Comparison of ENCODE assay signal across 2 cellular contexts in the genomic region with DNA sequence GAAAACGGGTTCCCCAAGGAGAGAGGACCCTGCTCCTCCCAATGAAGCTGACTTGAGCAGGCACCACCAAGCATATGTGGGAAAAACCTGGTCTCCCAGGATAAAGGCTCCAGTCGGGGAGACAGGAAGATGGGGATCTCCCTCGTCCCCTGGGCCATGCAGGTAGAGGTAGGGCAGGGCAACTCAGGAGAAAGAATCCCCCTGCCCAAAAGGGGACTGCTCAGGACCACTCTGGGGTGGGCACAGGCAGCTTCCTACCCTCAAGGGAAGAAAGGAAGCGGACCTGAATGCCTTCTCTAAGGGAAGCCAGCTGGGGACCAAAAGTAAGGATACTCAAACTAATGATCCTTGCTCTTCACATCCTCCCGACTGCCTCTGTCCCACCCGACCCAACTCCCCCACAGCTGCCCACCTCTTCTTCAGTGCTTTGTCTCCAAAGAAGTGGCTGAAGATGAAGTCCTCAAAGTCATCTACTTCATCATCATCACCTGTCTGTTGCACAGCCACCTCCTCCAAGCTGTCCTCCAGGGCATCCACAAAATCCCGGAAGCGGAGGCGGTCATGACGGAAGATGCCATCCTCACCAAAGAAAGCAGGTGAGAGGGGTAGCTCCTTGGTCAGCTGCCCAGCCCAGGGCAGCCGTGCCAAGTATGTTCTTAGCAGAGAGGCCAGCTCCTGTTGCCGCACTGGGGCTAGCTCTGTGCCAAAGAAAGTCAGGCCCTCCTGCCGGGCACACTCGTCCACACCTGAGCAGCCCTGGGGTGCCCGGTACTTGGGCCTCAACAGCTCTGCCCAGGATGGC.
TF ChIP-seq lines count a peak whose summit lies in the region.

No MANE protein-coding gene starts in this region.

TF ChIP-seq in HCT116, 20 proteins besides CTCF, POLR2A, EP300 and RAD21:
- TF ChIP-seq, protein P1, sequence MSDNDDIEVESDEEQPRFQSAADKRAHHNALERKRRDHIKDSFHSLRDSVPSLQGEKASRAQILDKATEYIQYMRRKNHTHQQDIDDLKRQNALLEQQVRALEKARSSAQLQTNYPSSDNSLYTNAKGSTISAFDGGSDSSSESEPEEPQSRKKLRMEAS (IDR thresholded peaks at IDR 0.05): no peak
- TF ChIP-seq SRF (IDR thresholded peaks at IDR 0.05; ENCODE audit: low read depth) (no peak), CBX3 (IDR thresholded peaks at IDR 0.05; ENCODE audit: low read depth) (no peak), JUND (IDR thresholded peaks at IDR 0.05) (no peak), EGR1 (IDR thresholded peaks at IDR 0.05; ENCODE audit: low read depth) (no peak), POLR2AphosphoS5 (IDR thresholded peaks at IDR 0.05; ENCODE audit: low read depth, low read length) (no peak), TCF7L2 (IDR thresholded peaks at IDR 0.05; ENCODE audit: borderline replicate concordance, extremely low read depth, insufficient read depth, insufficient read length) (no peak), ZFX (IDR thresholded peaks at IDR 0.05) (no peak), ELF1 (IDR thresholded peaks at IDR 0.05; ENCODE audit: borderline replicate concordance, low read depth) (no peak), EZH2phosphoT487 (IDR thresholded peaks at IDR 0.05; ENCODE audit: borderline replicate concordance) (no peak), YY1 (IDR thresholded peaks at IDR 0.05; ENCODE audit: extremely low read depth, insufficient replicate concordance, low read depth, low read length) (no peak), CEBPB (IDR thresholded peaks at IDR 0.05; ENCODE audit: low read depth) (no peak), FOSL1 (IDR thresholded peaks at IDR 0.05; ENCODE audit: low read depth) (no peak), EZH2 (IDR thresholded peaks at IDR 0.05) (no peak)
- TF ChIP-seq, protein P2, sequence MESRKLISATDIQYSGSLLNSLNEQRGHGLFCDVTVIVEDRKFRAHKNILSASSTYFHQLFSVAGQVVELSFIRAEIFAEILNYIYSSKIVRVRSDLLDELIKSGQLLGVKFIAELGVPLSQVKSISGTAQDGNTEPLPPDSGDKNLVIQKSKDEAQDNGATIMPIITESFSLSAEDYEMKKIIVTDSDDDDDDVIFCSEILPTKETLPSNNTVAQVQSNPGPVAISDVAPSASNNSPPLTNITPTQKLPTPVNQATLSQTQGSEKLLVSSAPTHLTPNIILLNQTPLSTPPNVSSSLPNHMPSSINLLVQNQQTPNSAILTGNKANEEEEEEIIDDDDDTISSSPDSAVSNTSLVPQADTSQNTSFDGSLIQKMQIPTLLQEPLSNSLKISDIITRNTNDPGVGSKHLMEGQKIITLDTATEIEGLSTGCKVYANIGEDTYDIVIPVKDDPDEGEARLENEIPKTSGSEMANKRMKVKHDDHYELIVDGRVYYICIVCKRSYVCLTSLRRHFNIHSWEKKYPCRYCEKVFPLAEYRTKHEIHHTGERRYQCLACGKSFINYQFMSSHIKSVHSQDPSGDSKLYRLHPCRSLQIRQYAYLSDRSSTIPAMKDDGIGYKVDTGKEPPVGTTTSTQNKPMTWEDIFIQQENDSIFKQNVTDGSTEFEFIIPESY (IDR thresholded peaks at IDR 0.05; ENCODE audit: extremely low read depth, insufficient replicate concordance, low read length): no peak
- TF ChIP-seq, protein P3, sequence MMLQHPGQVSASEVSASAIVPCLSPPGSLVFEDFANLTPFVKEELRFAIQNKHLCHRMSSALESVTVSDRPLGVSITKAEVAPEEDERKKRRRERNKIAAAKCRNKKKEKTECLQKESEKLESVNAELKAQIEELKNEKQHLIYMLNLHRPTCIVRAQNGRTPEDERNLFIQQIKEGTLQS (IDR thresholded peaks at IDR 0.05): no peak

TF ChIP-seq in GM12878, 131 proteins besides CTCF, POLR2A, EP300 and RAD21:
- TF ChIP-seq JUND (IDR thresholded peaks at IDR 0.05; ENCODE audit: low read depth, low read length) (no peak), FOXK2 (IDR thresholded peaks at IDR 0.05) (no peak), CBX5 (IDR thresholded peaks at IDR 0.05; ENCODE audit: low read depth) (no peak), NFIC (IDR thresholded peaks at IDR 0.05; ENCODE audit: low read depth, low read length) (no peak), TBL1XR1 (IDR thresholded peaks at IDR 0.05; ENCODE audit: low read depth, low read length) (no peak), NFXL1 (IDR thresholded peaks at IDR 0.05; ENCODE audit: borderline replicate concordance) (no peak), SMARCA5 (IDR thresholded peaks at IDR 0.05) (no peak), MYB (IDR thresholded peaks at IDR 0.05; ENCODE audit: borderline replicate concordance, low read depth, low read length) (no peak)
- TF ChIP-seq, protein P4, sequence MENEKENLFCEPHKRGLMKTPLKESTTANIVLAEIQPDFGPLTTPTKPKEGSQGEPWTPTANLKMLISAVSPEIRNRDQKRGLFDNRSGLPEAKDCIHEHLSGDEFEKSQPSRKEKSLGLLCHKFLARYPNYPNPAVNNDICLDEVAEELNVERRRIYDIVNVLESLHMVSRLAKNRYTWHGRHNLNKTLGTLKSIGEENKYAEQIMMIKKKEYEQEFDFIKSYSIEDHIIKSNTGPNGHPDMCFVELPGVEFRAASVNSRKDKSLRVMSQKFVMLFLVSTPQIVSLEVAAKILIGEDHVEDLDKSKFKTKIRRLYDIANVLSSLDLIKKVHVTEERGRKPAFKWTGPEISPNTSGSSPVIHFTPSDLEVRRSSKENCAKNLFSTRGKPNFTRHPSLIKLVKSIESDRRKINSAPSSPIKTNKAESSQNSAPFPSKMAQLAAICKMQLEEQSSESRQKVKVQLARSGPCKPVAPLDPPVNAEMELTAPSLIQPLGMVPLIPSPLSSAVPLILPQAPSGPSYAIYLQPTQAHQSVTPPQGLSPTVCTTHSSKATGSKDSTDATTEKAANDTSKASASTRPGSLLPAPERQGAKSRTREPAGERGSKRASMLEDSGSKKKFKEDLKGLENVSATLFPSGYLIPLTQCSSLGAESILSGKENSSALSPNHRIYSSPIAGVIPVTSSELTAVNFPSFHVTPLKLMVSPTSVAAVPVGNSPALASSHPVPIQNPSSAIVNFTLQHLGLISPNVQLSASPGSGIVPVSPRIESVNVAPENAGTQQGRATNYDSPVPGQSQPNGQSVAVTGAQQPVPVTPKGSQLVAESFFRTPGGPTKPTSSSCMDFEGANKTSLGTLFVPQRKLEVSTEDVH (IDR thresholded peaks at IDR 0.05; ENCODE audit: low read depth, partially characterized antibody): no peak
- TF ChIP-seq, protein P5, sequence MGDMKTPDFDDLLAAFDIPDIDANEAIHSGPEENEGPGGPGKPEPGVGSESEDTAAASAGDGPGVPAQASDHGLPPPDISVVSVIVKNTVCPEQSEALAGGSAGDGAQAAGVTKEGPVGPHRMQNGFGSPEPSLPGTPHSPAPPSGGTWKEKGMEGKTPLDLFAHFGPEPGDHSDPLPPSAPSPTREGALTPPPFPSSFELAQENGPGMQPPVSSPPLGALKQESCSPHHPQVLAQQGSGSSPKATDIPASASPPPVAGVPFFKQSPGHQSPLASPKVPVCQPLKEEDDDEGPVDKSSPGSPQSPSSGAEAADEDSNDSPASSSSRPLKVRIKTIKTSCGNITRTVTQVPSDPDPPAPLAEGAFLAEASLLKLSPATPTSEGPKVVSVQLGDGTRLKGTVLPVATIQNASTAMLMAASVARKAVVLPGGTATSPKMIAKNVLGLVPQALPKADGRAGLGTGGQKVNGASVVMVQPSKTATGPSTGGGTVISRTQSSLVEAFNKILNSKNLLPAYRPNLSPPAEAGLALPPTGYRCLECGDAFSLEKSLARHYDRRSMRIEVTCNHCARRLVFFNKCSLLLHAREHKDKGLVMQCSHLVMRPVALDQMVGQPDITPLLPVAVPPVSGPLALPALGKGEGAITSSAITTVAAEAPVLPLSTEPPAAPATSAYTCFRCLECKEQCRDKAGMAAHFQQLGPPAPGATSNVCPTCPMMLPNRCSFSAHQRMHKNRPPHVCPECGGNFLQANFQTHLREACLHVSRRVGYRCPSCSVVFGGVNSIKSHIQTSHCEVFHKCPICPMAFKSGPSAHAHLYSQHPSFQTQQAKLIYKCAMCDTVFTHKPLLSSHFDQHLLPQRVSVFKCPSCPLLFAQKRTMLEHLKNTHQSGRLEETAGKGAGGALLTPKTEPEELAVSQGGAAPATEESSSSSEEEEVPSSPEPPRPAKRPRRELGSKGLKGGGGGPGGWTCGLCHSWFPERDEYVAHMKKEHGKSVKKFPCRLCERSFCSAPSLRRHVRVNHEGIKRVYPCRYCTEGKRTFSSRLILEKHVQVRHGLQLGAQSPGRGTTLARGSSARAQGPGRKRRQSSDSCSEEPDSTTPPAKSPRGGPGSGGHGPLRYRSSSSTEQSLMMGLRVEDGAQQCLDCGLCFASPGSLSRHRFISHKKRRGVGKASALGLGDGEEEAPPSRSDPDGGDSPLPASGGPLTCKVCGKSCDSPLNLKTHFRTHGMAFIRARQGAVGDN (IDR thresholded peaks at IDR 0.05): no peak
- TF ChIP-seq, protein P3 (IDR thresholded peaks at IDR 0.05; ENCODE audit: borderline replicate concordance, extremely low read depth, low read depth, low read length): no peak
- TF ChIP-seq, protein P6, sequence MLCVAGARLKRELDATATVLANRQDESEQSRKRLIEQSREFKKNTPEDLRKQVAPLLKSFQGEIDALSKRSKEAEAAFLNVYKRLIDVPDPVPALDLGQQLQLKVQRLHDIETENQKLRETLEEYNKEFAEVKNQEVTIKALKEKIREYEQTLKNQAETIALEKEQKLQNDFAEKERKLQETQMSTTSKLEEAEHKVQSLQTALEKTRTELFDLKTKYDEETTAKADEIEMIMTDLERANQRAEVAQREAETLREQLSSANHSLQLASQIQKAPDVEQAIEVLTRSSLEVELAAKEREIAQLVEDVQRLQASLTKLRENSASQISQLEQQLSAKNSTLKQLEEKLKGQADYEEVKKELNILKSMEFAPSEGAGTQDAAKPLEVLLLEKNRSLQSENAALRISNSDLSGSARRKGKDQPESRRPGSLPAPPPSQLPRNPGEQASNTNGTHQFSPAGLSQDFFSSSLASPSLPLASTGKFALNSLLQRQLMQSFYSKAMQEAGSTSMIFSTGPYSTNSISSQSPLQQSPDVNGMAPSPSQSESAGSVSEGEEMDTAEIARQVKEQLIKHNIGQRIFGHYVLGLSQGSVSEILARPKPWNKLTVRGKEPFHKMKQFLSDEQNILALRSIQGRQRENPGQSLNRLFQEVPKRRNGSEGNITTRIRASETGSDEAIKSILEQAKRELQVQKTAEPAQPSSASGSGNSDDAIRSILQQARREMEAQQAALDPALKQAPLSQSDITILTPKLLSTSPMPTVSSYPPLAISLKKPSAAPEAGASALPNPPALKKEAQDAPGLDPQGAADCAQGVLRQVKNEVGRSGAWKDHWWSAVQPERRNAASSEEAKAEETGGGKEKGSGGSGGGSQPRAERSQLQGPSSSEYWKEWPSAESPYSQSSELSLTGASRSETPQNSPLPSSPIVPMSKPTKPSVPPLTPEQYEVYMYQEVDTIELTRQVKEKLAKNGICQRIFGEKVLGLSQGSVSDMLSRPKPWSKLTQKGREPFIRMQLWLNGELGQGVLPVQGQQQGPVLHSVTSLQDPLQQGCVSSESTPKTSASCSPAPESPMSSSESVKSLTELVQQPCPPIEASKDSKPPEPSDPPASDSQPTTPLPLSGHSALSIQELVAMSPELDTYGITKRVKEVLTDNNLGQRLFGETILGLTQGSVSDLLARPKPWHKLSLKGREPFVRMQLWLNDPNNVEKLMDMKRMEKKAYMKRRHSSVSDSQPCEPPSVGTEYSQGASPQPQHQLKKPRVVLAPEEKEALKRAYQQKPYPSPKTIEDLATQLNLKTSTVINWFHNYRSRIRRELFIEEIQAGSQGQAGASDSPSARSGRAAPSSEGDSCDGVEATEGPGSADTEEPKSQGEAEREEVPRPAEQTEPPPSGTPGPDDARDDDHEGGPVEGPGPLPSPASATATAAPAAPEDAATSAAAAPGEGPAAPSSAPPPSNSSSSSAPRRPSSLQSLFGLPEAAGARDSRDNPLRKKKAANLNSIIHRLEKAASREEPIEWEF (IDR thresholded peaks at IDR 0.05; ENCODE audit: insufficient replicate concordance, low read depth, low read length): no peak
- TF ChIP-seq, protein P7, sequence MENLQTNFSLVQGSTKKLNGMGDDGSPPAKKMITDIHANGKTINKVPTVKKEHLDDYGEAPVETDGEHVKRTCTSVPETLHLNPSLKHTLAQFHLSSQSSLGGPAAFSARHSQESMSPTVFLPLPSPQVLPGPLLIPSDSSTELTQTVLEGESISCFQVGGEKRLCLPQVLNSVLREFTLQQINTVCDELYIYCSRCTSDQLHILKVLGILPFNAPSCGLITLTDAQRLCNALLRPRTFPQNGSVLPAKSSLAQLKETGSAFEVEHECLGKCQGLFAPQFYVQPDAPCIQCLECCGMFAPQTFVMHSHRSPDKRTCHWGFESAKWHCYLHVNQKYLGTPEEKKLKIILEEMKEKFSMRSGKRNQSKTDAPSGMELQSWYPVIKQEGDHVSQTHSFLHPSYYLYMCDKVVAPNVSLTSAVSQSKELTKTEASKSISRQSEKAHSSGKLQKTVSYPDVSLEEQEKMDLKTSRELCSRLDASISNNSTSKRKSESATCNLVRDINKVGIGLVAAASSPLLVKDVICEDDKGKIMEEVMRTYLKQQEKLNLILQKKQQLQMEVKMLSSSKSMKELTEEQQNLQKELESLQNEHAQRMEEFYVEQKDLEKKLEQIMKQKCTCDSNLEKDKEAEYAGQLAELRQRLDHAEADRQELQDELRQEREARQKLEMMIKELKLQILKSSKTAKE (IDR thresholded peaks at IDR 0.05; ENCODE audit: low read depth, poor library complexity, severe bottlenecking): no peak
